Comparison of ENCODE assay signal across 12 cellular contexts in the genomic region with DNA sequence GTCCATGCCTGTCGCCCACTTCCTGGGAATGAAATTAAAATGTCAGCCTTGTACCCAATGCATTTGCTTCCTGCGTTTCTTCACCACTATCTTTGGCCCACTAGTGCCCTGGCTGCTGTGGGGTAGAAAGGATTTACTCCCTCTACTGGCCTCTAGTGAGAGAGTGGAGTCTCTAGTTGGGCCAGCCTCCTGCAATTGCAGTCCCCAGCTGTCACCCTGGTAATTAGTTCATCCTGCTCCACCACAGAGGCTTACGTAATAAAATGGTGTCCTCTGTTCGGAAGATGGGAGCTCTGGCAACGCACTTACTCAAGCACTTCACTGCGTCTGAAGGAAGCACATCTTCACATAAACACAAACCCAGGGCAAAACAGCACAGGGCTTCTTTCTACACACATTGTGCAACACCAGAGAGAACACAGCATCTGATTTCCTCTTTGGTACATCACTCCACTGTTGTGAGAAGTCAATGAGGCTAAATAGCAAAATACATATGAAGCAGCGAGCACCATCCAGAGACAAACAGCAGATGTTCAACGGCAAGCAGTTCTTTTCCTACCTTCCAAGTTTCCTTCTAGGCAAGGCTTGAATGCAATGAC.
DNase-seq lines count a peak whose midpoint lies in the region; ATAC-seq and TF ChIP-seq lines count a peak whose summit lies in the region.
"Had no signal": no experiment of that assay in that cellular context is flagged by ENCODE, and none has a peak within 500 bp of the region (broad histone marks: within the 10 kb centered on the region; RNA-seq: fewer than 3 reads in every experiment).

No MANE protein-coding gene starts in this region.

- H3K27ac ChIP-seq in DND-41 (ENCODE audit: low read length) (no peak overlapping the region), PC-9 (no peak overlapping the region)
- H3K27ac ChIP-seq: ovary had no signal

- H3K36me3 ChIP-seq in DND-41 (ENCODE audit: insufficient read depth, low read length) (no peaks in the 10 kb centered on the region), PC-9 (ENCODE audit: low read depth) (no peaks in the 10 kb centered on the region)
- H3K36me3 ChIP-seq: ovary had no signal

- CTCF ChIA-PET in PC-9 (lab: Charles Lee): no interaction called here

- BruUV-seq in PC-9 (replicated peaks; lab: Mats Ljungman, UMichigan): no TSS peak

- intact Hi-C loops in PC-9 (cut with micrococcal nuclease; ENCODE audit: unreplicated experiment): loop anchor here (10.0 kb wide), 1 partner anchor 272 kb away; a partner anchor contains a TSS

- H3K4me3 ChIP-seq in DND-41 (ENCODE audit: low read depth in 1 of 2, low read length in 2 of 2) (no peak overlapping the region), PC-9 (no peak overlapping the region)
- H3K4me3 ChIP-seq: ovary had no signal

- H3K79me2 ChIP-seq in DND-41 (ENCODE audit: insufficient read depth, low read length) (no peaks in the 10 kb centered on the region), PC-9 (ENCODE audit: low read depth) (no peaks in the 10 kb centered on the region)

- H3K4me1 ChIP-seq in DND-41 (ENCODE audit: insufficient read depth, low read length) (no peaks in the 10 kb centered on the region), PC-9 (replicated peaks; ENCODE audit: insufficient read depth) (no peaks in the 10 kb centered on the region)

- H3K4me3 Mint-ChIP-seq in natural killer cell treated with Interleukin-12 subunit alpha and Interleukin-12 subunit beta and Interleukin-15 and Interleukin-18, amount 100 ng/mL, for 72 hours: no peak overlapping the region
- H3K4me3 Mint-ChIP-seq: activated T-helper 17 cell treated with anti-CD3 and anti-CD28 coated beads, Interleukin-2, amount 50 U/mL, for 72 hours had no signal

- H2AFZ ChIP-seq in DND-41 (ENCODE audit: low read depth, low read length): no peak overlapping the region
- no peak overlapping the region for H2AFZ ChIP-seq in PC-9

- no peak overlapping the region for H3K4me2 ChIP-seq in DND-41 (ENCODE audit: insufficient read depth, low read length)
- no peak overlapping the region for H3K4me2 ChIP-seq in PC-9

- ATAC-seq in DND-41 (ENCODE audit: insufficient read depth, low read depth) (peak; percentile 35; the same call in 1 of the 3 replicates), HG03342 (IDR thresholded peaks at IDR 0.05; ENCODE audit: unreplicated experiment) (no peak)
- no peak for ATAC-seq in natural killer cell treated with Interleukin-12 subunit alpha and Interleukin-12 subunit beta and Interleukin-15 and Interleukin-18, amount 100 ng/mL, for 72 hours
- ATAC-seq: activated T-helper 17 cell treated with anti-CD3 and anti-CD28 coated beads, Interleukin-2, amount 50 U/mL, for 72 hours had no signal

- H3F3A ChIP-seq in PC-9 (ENCODE audit: insufficient read depth, low read depth): no peaks in the 10 kb centered on the region

- no peaks in the 10 kb centered on the region for H3K9me3 Mint-ChIP-seq in natural killer cell treated with Interleukin-12 subunit alpha and Interleukin-12 subunit beta and Interleukin-15 and Interleukin-18, amount 100 ng/mL, for 72 hours
- H3K9me3 Mint-ChIP-seq: activated T-helper 17 cell treated with anti-CD3 and anti-CD28 coated beads, Interleukin-2, amount 50 U/mL, for 72 hours had no signal

- TF ChIP-seq CTCF in DND-41 (IDR thresholded peaks at IDR 0.05; ENCODE audit: borderline replicate concordance, extremely low read depth, low read length, poor library complexity, severe bottlenecking) (peak; percentile 29), PC-9 (conservative IDR thresholded peaks at IDR 0.05) (peak; percentile 40; the same call in 1 of the 2 replicates)

- no peak overlapping the region for H3K27ac Mint-ChIP-seq in natural killer cell treated with Interleukin-12 subunit alpha and Interleukin-12 subunit beta and Interleukin-15 and Interleukin-18, amount 100 ng/mL, for 72 hours
- H3K27ac Mint-ChIP-seq: activated T-helper 17 cell treated with anti-CD3 and anti-CD28 coated beads, Interleukin-2, amount 50 U/mL, for 72 hours had no signal

- H3K27me3 Mint-ChIP-seq in natural killer cell treated with Interleukin-12 subunit alpha and Interleukin-12 subunit beta and Interleukin-15 and Interleukin-18, amount 100 ng/mL, for 72 hours: no peaks in the 10 kb centered on the region

- H3K9me2 ChIP-seq in PC-9 (ENCODE audit: insufficient read depth): no peaks in the 10 kb centered on the region; the same call in 1 of the 2 replicates

- H3K9me3 ChIP-seq in DND-41 (ENCODE audit: insufficient read depth, low read length, severe bottlenecking): no peaks in the 10 kb centered on the region
- H3K9me3 ChIP-seq in PC-9 (ENCODE audit: insufficient read depth, low read depth): no peaks in the 10 kb centered on the region
- H3K9me3 ChIP-seq: ovary had no signal

- H3K9ac ChIP-seq in DND-41 (ENCODE audit: low read depth, low read length): no peak overlapping the region

- H3K36me3 Mint-ChIP-seq in natural killer cell treated with Interleukin-12 subunit alpha and Interleukin-12 subunit beta and Interleukin-15 and Interleukin-18, amount 100 ng/mL, for 72 hours: no peaks in the 10 kb centered on the region

- DNase-seq in DND-41 (no peak), Kasumi-1 (lab: John Stamatoyannopoulos, UW) (peak; percentile 72 to 78), PC-9 (no peak), iPS-NIHi11 (ENCODE audit: low spot score) (peak; percentile 20), NCI-H1105 (lab: John Stamatoyannopoulos, UW) (no peak), kidney glomerular epithelial cell (lab: John Stamatoyannopoulos, UW) (no peak)
- DNase-seq in natural killer cell treated with Interleukin-12 subunit alpha and Interleukin-12 subunit beta and Interleukin-15 and Interleukin-18, amount 100 ng/mL, for 72 hours (ENCODE audit: low spot score): no peak
- DNase-seq: DMS79 treated with DMSO at 0.1 percent for 48 hours, NCI-H1092 treated with DMSO at 0.1 percent for 48 hours, ovary had no signal

- no peaks in the 10 kb centered on the region for H3K4me1 Mint-ChIP-seq in natural killer cell treated with Interleukin-12 subunit alpha and Interleukin-12 subunit beta and Interleukin-15 and Interleukin-18, amount 100 ng/mL, for 72 hours (ENCODE audit: low read depth in 2 of 2)
- H3K4me1 Mint-ChIP-seq: activated T-helper 17 cell treated with anti-CD3 and anti-CD28 coated beads, Interleukin-2, amount 50 U/mL, for 72 hours had no signal

- H3K27me3 ChIP-seq in DND-41 (ENCODE audit: insufficient read depth, low read length, poor library complexity) (no peaks in the 10 kb centered on the region), PC-9 (ENCODE audit: insufficient read depth, low read depth) (no peaks in the 10 kb centered on the region)
- H3K27me3 ChIP-seq: ovary had no signal

- POLR2A ChIA-PET in PC-9 (lab: Charles Lee; ENCODE audit: unreplicated experiment): no interaction called here

- H4K20me1 ChIP-seq in DND-41 (ENCODE audit: insufficient read depth, low read length) (no peaks in the 10 kb centered on the region), PC-9 (ENCODE audit: insufficient read depth) (no peaks in the 10 kb centered on the region)

Comparison
In these comparisons a context has a peak if more than half of its experiments do, and no peak if none do; other contexts are left out.
1. DNase-seq: peak in Kasumi-1 (2 of 2) and iPS-NIHi11 (single experiment); none in DND-41 (single experiment), PC-9 (0 of 2), NCI-H1105 (single experiment), kidney glomerular epithelial cell (single experiment) and natural killer cell treated with Interleukin-12 subunit alpha and Interleukin-12 subunit beta and Interleukin-15 and Interleukin-18, amount 100 ng/mL, for 72 hours (single experiment).